ENCODE assay signal across 1 cellular context in the genomic region with DNA sequence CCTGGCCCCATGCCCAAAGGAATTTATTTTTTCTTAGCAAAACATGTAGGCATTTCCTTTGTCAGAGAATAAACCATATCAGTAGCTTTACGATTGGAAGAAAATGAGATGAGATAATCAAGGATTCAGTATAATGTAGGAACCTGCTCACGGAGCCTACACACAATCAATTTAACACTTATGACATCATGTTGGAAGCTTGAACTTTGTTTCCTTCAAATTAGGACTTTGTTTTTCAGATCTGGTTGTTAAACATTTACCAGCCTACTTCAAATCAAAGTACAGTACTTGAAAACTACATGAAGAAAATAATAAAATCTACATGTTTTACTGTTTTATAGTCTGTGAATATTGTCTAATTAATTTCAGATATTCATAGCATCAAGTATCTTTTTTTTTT.
TF ChIP-seq lines count a peak whose summit lies in the region.

No MANE protein-coding gene starts in this region.

TF ChIP-seq in HepG2, 621 proteins besides CTCF, POLR2A, EP300 and RAD21 (continued from another document):
- TF ChIP-seq ZNF503 (CRISPR knock-in tag; IDR thresholded peaks at IDR 0.05) = no peak
